Comparison of ENCODE assay signal across 13 cellular contexts in the genomic region with DNA sequence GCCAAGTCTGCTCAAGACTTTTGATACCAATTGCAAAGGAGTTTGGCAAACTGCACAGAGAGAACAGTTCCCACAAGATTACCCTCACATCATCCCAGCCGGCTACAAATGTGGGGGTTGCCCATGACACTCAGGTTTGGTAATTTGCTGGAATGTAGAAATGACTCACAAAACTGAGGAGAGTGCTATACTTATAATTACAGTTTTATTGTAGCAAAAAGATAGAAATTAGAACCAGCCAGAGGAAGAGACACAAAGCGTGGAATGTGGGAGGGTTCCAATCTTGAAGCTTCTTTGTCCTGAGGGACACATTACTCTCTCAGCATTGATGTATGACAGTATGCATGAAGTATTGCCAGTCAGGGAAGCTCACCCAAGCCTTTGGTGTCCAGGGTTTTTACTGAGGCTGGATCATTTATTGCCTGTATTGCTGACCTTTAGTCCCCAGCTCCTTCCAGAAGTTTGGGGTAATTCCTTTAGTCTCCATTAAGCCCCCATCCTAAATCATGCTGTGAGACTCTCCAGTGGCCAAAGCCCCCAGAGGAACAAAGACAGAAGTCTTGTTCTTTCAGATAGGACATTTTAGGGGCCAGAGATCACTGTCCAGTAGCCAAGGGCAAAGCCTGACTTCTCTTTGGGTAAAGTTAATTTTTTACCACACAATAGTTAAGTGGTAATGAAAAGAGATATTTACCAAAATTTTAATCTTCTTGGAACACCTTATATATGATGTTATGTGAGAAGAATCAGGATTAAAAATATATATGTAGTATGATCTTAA. TPM values are rescaled to one million over a fixed set of nuclear protein-coding genes. Genes with fewer than 3 reads are reported as not detected.
DNase-seq lines count a peak whose midpoint lies in the region; ATAC-seq and TF ChIP-seq lines count a peak whose summit lies in the region.
"Had no signal": no experiment of that assay in that cellular context is flagged by ENCODE, and none has a peak within 500 bp of the region (broad histone marks: within the 10 kb centered on the region; RNA-seq: fewer than 3 reads in every experiment).

No MANE protein-coding gene starts in this region.

- peaks cover 30% of the 10 kb centered on the region for H3K36me3 ChIP-seq in suprapubic skin

- peaks cover 14% of the 10 kb centered on the region for H3K4me1 ChIP-seq in suprapubic skin

- DNase-seq in Ammon's horn (ENCODE audit: low spot score), result peak; percentile 6
- DNase-seq in LHCN-M2 (ENCODE audit: low read depth), result peak; percentile 93
- DNase-seq in dedifferentiated amniotic fluid mesenchymal stem cell (ENCODE audit: extremely low spot score), result peak; percentile 33
- peak; percentile 74 for DNase-seq in non-pigmented ciliary epithelial cell (ENCODE audit: low read depth)
- DNase-seq in suprapubic skin (ENCODE audit: low spot score in 2 of 2), result no peak
- no peak for DNase-seq in activated CD4-positive, CD25-positive, alpha-beta regulatory T cell (lab: John Stamatoyannopoulos, UW)
- DNase-seq in NCI-H774 (lab: John Stamatoyannopoulos, UW), result no peak
- DNase-seq: activated CD4-positive, alpha-beta T cell treated with anti-CD3 and anti-CD28 coated beads, Interleukin-2, amount 50 U/mL, for 4 hours; DMS79 treated with DMSO at 0.1 percent for 48 hours; naive B cell; SIG-M5; tibial artery had no signal

- ATAC-seq in GM21619 (IDR thresholded peaks at IDR 0.05; ENCODE audit: unreplicated experiment), result no peak

- H3K27ac ChIP-seq in suprapubic skin, result no peak overlapping the region
- H3K27ac ChIP-seq: tibial artery had no signal

- TF ChIP-seq POLR2A in suprapubic skin (IDR thresholded peaks at IDR 0.05), result no peak

- no peaks in the 10 kb centered on the region for H3K9me3 ChIP-seq in suprapubic skin
- H3K9me3 ChIP-seq: tibial artery had no signal

- no peak overlapping the region for H3K4me3 ChIP-seq in suprapubic skin
- H3K4me3 ChIP-seq: tibial artery had no signal

- WGBS in suprapubic skin, result 60% methylated on average over 2 of the region's 2 CpGs

- H3K27me3 ChIP-seq in suprapubic skin, result no peaks in the 10 kb centered on the region
- H3K27me3 ChIP-seq: tibial artery had no signal

- no peak for TF ChIP-seq CTCF in suprapubic skin (IDR thresholded peaks at IDR 0.05)

- TF ChIP-seq EP300 in suprapubic skin (IDR thresholded peaks at IDR 0.05), result no peak

RNA-seq across cellular contexts. Expression of a gene that starts 9.9 kb away (rescaled TPM):
- total RNA-seq in LHCN-M2 (2014; rRNA removed) (33.7 and 34.7 TPM in 2 replicates), suprapubic skin (10 to 100 TPM; 15.3 to 27.5 (median 19.9) TPM)
- polyA plus RNA-seq in LHCN-M2 (2012), result 8.8 TPM

RNA-seq across cellular contexts. Expression of a gene that starts 57.6 kb away (rescaled TPM):
- total RNA-seq in LHCN-M2 (2014; rRNA removed), result 72.3 and 72.8 TPM in 2 replicates
- 19.4 TPM for polyA plus RNA-seq in LHCN-M2 (2012)
- 10 to 100 TPM; 33.0 to 68.9 (median 41.2) TPM for total RNA-seq in suprapubic skin

Comparison
In these comparisons a context has a peak if more than half of its experiments do, and no peak if none do; other contexts are left out.
1. DNase-seq: peak in Ammon's horn (single experiment), LHCN-M2 (single experiment), dedifferentiated amniotic fluid mesenchymal stem cell (single experiment) and non-pigmented ciliary epithelial cell (single experiment); none in suprapubic skin (0 of 2), activated CD4-positive, CD25-positive, alpha-beta regulatory T cell (0 of 4) and NCI-H774 (single experiment).